24 cellular contexts compared by ENCODE assay signal in genomic region chr3:126490619-126491018, GRCh38. TPM values are rescaled to one million over a fixed set of nuclear protein-coding genes. Genes with fewer than 3 reads are reported as not detected.
A peak's percentile ranks its signal among the peaks of the same experiment; 100 is the strongest.
DNase-seq lines count a peak whose midpoint lies in the region; ATAC-seq and TF ChIP-seq lines count a peak whose summit lies in the region.
"Had no signal": no experiment of that assay in that cellular context is flagged by ENCODE, and none has a peak within 500 bp of the region (broad histone marks: within the 10 kb centered on the region; RNA-seq: fewer than 3 reads in every experiment).

No MANE protein-coding gene starts in this region.

- H4K20me1 ChIP-seq in hepatocyte (ENCODE audit: insufficient read depth, poor library complexity, severe bottlenecking): no peaks in the 10 kb centered on the region

- no peak overlapping the region for H3K4me3 ChIP-seq in hepatocyte
- H3K4me3 ChIP-seq in spleen: no peak overlapping the region
- H3K4me3 ChIP-seq: esophagus muscularis mucosa, lower lobe of right lung, vagina had no signal

- H3K27ac ChIP-seq in hepatocyte: no peak overlapping the region
- H3K27ac ChIP-seq in spleen: peak overlapping the region in 4 of 8 donors; percentile 13 to 53 (median 32)
- H3K27ac ChIP-seq: C4-2B, esophagus muscularis mucosa, lower lobe of right lung, vagina had no signal

- no peak for ATAC-seq in GM19463 (IDR thresholded peaks at IDR 0.05; ENCODE audit: unreplicated experiment)
- no peak for ATAC-seq in GM21367 (IDR thresholded peaks at IDR 0.05; ENCODE audit: unreplicated experiment)
- ATAC-seq: right cardiac atrium had no signal

- DNase-seq in SHP77 (lab: John Stamatoyannopoulos, UW): peak; percentile 20
- no peak for DNase-seq in SHP77 treated with DMSO at 0.1 percent for 48 hours (lab: John Stamatoyannopoulos, UW)
- peak; percentile 66 for DNase-seq in NCI-H2171 treated with DMSO at 0.1 percent for 48 hours (lab: John Stamatoyannopoulos, UW)
- DNase-seq in hepatocyte (ENCODE audit: low spot score): peak; percentile 37
- DNase-seq in spleen: peak; percentile 30
- DNase-seq in stimulated activated naive CD4-positive, alpha-beta T cell treated with Interleukin-2 at 50 U/mL for 16 hours (lab: John Stamatoyannopoulos, UW): no peak
- DNase-seq: activated CD4-positive, alpha-beta T cell treated with anti-CD3 and anti-CD28 coated beads, Interleukin-2, amount 50 U/mL, for 48 hours; amniotic stem cell; central memory CD4-positive, alpha-beta T cell; HFFc6; Kasumi-1; NCI-H2227 treated with DMSO at 0.1 percent for 48 hours; occipital lobe; right cardiac atrium; stimulated activated CD4-positive, alpha-beta T cell treated with anti-CD3 and anti-CD28 coated beads, Interleukin-15, amount 100 ng/mL, for 24 hours; SW 1271 had no signal

- H3K9me3 ChIP-seq in hepatocyte (ENCODE audit: low read depth) (no peaks in the 10 kb centered on the region), spleen (no peaks in the 10 kb centered on the region)
- H3K9me3 ChIP-seq: esophagus muscularis mucosa, lower lobe of right lung, vagina had no signal

- no peak for TF ChIP-seq POLR2A in spleen (IDR thresholded peaks at IDR 0.05)

- H3K4me1 ChIP-seq in hepatocyte (ENCODE audit: insufficient read depth): no peaks in the 10 kb centered on the region
- peaks cover 9 to 62% (median 36%) of the 10 kb centered on the region in 6 donors for H3K4me1 ChIP-seq in spleen
- H3K4me1 ChIP-seq: lower lobe of right lung had no signal

- no peaks in the 10 kb centered on the region for H3K9me2 ChIP-seq in hepatocyte (replicated peaks; ENCODE audit: insufficient read depth)

- H3K79me2 ChIP-seq in hepatocyte: no peaks in the 10 kb centered on the region

- no peak overlapping the region for H2AFZ ChIP-seq in hepatocyte

- TF ChIP-seq CTCF in hepatocyte (IDR thresholded peaks at IDR 0.05; ENCODE audit: poor library complexity): peak; percentile 16
- no peak for TF ChIP-seq CTCF in spleen (IDR thresholded peaks at IDR 0.05 in 8 of 11, conservative IDR thresholded peaks at IDR 0.05 in 3 of 11)

- H3K27me3 ChIP-seq in hepatocyte (no peaks in the 10 kb centered on the region), spleen (replicated peaks in 1 of 7) (no peaks in the 10 kb centered on the region)
- H3K27me3 ChIP-seq: vagina had no signal

- WGBS in hepatocyte (ENCODE audit: low lambda C conversion rate, missing lambda C conversion rate): 61% methylated on average over 6 of the region's 6 CpGs
- WGBS in spleen, 5 donors: 75 to 88% (median 86%) methylated on average over 5 to 6 of the region's 6 CpGs

- H3K36me3 ChIP-seq in hepatocyte (replicated peaks; ENCODE audit: insufficient read depth, low read depth) (no peaks in the 10 kb centered on the region), spleen (no peaks in the 10 kb centered on the region)
- H3K36me3 ChIP-seq: esophagus muscularis mucosa, lower lobe of right lung, vagina had no signal

- no peak overlapping the region for H3K4me2 ChIP-seq in hepatocyte

- intact Hi-C loops in spleen (cut with DNase I; ENCODE audit: low total_unique reads): no loop called here

RNA-seq across cellular contexts. Expression of gene ZXDC, which starts 14.9 kb away (rescaled TPM):
- total RNA-seq in hepatocyte (21.0 and 25.0 TPM in 2 replicates), spleen (10 to 100 TPM; 32.4 to 75.3 (median 50.0) TPM)
- polyA plus RNA-seq in hepatocyte (22.9 and 24.1 TPM in 2 replicates), spleen (10 to 100 TPM in 2 of 3 donors, 1 to 10 TPM in 1; 7.5 to 14.6 (median 13.2) TPM)

RNA-seq across cellular contexts. Expression of gene UROC1, which starts 27.0 kb away (rescaled TPM):
- total RNA-seq in hepatocyte (2.2 and 4.2 TPM in 2 replicates), spleen (under 1 TPM in 1 of 7 donors, not detected in 6; 0.16 TPM)
- polyA plus RNA-seq in hepatocyte (1.5 and 2.3 TPM in 2 replicates), spleen (under 1 TPM; 0.02 to 0.03 (median 0.02) TPM)
- total RNA-seq: esophagus muscularis mucosa, glomerular endothelial cell, HFFc6, lower lobe of right lung, occipital lobe, right cardiac atrium, temporal lobe, vagina had no signal
- polyA plus RNA-seq: right cardiac atrium had no signal

RNA-seq across cellular contexts. Expression of gene CHST13, which starts 33.3 kb away (rescaled TPM):
- total RNA-seq in hepatocyte (31.5 and 36.0 TPM in 2 replicates), spleen (10 to 100 TPM in 1 of 7 donors, 1 to 10 TPM in 6; 2.4 to 11.2 (median 5.6) TPM)
- polyA plus RNA-seq in hepatocyte (50.2 and 54.6 TPM in 2 replicates), spleen (1 to 10 TPM in 2 of 3 donors, under 1 TPM in 1; 0.26 to 1.8 (median 1.0) TPM)
- total RNA-seq: glomerular endothelial cell, HFFc6, occipital lobe, temporal lobe had no signal

Comparison
In these comparisons a context has a peak if more than half of its experiments do, and no peak if none do; other contexts are left out.
1. DNase-seq: peak in SHP77 (2 of 2), NCI-H2171 treated with DMSO at 0.1 percent for 48 hours (single experiment), hepatocyte (single experiment) and spleen (single experiment); none in SHP77 treated with DMSO at 0.1 percent for 48 hours (single experiment) and stimulated activated naive CD4-positive, alpha-beta T cell treated with Interleukin-2 at 50 U/mL for 16 hours (single experiment).